Comparison of ENCODE assay signal across 1 cellular context in the genomic region with DNA sequence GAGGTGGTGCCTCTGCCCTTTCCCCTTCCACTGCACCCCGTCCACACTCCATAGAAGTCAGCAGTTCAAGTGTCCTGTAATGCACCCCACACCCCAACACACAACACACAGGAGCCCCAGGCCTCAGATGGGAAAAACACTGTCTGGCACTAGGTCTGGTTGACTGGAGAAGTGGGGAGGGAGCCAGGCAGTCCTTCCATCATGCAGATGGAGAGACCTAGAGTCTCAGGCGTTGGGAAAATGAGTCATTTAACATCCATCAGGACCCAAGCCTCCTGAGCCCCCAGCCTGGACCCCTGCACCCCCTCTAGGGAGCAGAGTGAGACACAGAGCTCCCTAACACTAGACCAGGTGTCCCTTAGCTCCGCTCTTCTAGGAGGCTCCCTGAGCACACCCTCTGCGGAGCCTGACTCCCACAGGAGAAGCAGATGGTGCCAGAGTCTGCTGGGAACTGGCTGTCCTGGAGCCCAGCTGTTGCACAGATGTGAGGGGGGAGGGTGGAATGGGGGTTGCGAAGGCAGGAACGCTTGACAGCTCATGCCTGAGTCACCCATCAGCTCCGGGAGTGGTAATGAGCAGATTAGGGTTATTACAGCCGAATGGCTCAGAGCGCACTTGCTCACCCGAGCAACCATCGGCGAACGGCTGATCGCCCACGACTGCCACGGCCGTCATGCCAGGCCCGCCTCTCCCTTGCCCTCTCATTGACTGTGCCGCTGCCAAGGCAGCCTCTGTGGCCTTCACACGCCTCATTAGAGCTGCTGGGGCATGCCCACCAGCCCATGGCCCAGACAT.
A peak's percentile ranks its signal among the peaks of the same experiment; 100 is the strongest.
TF ChIP-seq lines count a peak whose summit lies in the region.

No MANE protein-coding gene starts in this region.

TF ChIP-seq in K562, 482 proteins besides CTCF, POLR2A, EP300 and RAD21 (continued from another document and continues in another):
- no peak for TF ChIP-seq KLF6 (CRISPR knock-in tag; IDR thresholded peaks at IDR 0.05; ENCODE audit: borderline replicate concordance)
- TF ChIP-seq NELFE (IDR thresholded peaks at IDR 0.05; ENCODE audit: insufficient read depth, insufficient read length) = no peak
- no peak for TF ChIP-seq ZZZ3 (IDR thresholded peaks at IDR 0.05)
- TF ChIP-seq WHSC1 (IDR thresholded peaks at IDR 0.05; ENCODE audit: low read length) = no peak
- no peak for TF ChIP-seq ZKSCAN1 (IDR thresholded peaks at IDR 0.05; ENCODE audit: low read depth, low read length)
- 0 out of 2 replicates have a peak, but pooled peaks have one; percentile 35 for TF ChIP-seq TAL1 (IDR thresholded peaks at IDR 0.05)
- TF ChIP-seq NCOA2 (IDR thresholded peaks at IDR 0.05; ENCODE audit: partially characterized antibody in 2 of 2) = no peak
- no peak for TF ChIP-seq NR1H2 (CRISPR knock-in tag; IDR thresholded peaks at IDR 0.05)
- TF ChIP-seq HDAC6 (IDR thresholded peaks at IDR 0.05; ENCODE audit: low read depth, low read length) = no peak
- TF ChIP-seq, protein P1, sequence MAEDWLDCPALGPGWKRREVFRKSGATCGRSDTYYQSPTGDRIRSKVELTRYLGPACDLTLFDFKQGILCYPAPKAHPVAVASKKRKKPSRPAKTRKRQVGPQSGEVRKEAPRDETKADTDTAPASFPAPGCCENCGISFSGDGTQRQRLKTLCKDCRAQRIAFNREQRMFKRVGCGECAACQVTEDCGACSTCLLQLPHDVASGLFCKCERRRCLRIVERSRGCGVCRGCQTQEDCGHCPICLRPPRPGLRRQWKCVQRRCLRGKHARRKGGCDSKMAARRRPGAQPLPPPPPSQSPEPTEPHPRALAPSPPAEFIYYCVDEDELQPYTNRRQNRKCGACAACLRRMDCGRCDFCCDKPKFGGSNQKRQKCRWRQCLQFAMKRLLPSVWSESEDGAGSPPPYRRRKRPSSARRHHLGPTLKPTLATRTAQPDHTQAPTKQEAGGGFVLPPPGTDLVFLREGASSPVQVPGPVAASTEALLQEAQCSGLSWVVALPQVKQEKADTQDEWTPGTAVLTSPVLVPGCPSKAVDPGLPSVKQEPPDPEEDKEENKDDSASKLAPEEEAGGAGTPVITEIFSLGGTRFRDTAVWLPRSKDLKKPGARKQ (CRISPR knock-in tag; IDR thresholded peaks at IDR 0.05) = no peak
- no peak for TF ChIP-seq ZSCAN29 (IDR thresholded peaks at IDR 0.05)
- TF ChIP-seq JUN (IDR thresholded peaks at IDR 0.05; ENCODE audit: borderline replicate concordance, low read depth, low read length) = peak; percentile 86
- TF ChIP-seq JUN (CRISPR knock-in tag; IDR thresholded peaks at IDR 0.05; ENCODE audit: borderline replicate concordance) = peak; percentile 94
- TF ChIP-seq, protein P2, sequence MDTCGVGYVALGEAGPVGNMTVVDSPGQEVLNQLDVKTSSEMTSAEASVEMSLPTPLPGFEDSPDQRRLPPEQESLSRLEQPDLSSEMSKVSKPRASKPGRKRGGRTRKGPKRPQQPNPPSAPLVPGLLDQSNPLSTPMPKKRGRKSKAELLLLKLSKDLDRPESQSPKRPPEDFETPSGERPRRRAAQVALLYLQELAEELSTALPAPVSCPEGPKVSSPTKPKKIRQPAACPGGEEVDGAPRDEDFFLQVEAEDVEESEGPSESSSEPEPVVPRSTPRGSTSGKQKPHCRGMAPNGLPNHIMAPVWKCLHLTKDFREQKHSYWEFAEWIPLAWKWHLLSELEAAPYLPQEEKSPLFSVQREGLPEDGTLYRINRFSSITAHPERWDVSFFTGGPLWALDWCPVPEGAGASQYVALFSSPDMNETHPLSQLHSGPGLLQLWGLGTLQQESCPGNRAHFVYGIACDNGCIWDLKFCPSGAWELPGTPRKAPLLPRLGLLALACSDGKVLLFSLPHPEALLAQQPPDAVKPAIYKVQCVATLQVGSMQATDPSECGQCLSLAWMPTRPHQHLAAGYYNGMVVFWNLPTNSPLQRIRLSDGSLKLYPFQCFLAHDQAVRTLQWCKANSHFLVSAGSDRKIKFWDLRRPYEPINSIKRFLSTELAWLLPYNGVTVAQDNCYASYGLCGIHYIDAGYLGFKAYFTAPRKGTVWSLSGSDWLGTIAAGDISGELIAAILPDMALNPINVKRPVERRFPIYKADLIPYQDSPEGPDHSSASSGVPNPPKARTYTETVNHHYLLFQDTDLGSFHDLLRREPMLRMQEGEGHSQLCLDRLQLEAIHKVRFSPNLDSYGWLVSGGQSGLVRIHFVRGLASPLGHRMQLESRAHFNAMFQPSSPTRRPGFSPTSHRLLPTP (IDR thresholded peaks at IDR 0.05; ENCODE audit: borderline replicate concordance, extremely low read depth, insufficient read length) = no peak
- TF ChIP-seq NCOR1 (IDR thresholded peaks at IDR 0.05) = peak; percentile 42
- TF ChIP-seq MCM3 (IDR thresholded peaks at IDR 0.05) = no peak
- no peak for TF ChIP-seq RAD51 (IDR thresholded peaks at IDR 0.05; ENCODE audit: borderline replicate concordance, low read depth)
- TF ChIP-seq, protein P3, sequence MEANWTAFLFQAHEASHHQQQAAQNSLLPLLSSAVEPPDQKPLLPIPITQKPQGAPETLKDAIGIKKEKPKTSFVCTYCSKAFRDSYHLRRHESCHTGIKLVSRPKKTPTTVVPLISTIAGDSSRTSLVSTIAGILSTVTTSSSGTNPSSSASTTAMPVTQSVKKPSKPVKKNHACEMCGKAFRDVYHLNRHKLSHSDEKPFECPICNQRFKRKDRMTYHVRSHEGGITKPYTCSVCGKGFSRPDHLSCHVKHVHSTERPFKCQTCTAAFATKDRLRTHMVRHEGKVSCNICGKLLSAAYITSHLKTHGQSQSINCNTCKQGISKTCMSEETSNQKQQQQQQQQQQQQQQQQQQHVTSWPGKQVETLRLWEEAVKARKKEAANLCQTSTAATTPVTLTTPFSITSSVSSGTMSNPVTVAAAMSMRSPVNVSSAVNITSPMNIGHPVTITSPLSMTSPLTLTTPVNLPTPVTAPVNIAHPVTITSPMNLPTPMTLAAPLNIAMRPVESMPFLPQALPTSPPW (CRISPR knock-in tag; IDR thresholded peaks at IDR 0.05) = peak; percentile 86
- no peak for TF ChIP-seq KLF10 (CRISPR knock-in tag; IDR thresholded peaks at IDR 0.05)
- no peak for TF ChIP-seq MYBL2 (IDR thresholded peaks at IDR 0.05; ENCODE audit: low read depth)
- TF ChIP-seq MYBL2 (CRISPR knock-in tag; IDR thresholded peaks at IDR 0.05; ENCODE audit: borderline replicate concordance) = no peak
- TF ChIP-seq, protein P4, sequence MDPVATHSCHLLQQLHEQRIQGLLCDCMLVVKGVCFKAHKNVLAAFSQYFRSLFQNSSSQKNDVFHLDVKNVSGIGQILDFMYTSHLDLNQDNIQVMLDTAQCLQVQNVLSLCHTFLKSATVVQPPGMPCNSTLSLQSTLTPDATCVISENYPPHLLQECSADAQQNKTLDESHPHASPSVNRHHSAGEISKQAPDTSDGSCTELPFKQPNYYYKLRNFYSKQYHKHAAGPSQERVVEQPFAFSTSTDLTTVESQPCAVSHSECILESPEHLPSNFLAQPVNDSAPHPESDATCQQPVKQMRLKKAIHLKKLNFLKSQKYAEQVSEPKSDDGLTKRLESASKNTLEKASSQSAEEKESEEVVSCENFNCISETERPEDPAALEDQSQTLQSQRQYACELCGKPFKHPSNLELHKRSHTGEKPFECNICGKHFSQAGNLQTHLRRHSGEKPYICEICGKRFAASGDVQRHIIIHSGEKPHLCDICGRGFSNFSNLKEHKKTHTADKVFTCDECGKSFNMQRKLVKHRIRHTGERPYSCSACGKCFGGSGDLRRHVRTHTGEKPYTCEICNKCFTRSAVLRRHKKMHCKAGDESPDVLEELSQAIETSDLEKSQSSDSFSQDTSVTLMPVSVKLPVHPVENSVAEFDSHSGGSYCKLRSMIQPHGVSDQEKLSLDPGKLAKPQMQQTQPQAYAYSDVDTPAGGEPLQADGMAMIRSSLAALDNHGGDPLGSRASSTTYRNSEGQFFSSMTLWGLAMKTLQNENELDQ (CRISPR knock-in tag; IDR thresholded peaks at IDR 0.05; ENCODE audit: borderline replicate concordance) = no peak
- no peak for TF ChIP-seq ZNF165 (CRISPR knock-in tag; IDR thresholded peaks at IDR 0.05; ENCODE audit: borderline replicate concordance)
- no peak for TF ChIP-seq TCFL5 (CRISPR knock-in tag; conservative IDR thresholded peaks at IDR 0.05)
- TF ChIP-seq, protein P5, sequence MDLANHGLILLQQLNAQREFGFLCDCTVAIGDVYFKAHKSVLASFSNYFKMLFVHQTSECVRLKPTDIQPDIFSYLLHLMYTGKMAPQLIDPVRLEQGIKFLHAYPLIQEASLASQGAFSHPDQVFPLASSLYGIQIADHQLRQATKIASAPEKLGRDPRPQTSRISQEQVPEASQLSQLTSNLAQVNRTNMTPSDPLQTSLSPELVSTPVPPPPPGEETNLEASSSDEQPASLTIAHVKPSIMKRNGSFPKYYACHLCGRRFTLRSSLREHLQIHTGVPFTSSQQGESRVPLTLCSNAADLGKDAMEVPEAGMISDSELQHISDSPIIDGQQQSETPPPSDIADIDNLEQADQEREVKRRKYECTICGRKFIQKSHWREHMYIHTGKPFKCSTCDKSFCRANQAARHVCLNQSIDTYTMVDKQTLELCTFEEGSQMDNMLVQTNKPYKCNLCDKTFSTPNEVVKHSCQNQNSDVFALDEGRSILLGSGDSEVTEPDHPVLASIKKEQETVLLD (IDR thresholded peaks at IDR 0.05) = no peak
- TF ChIP-seq EGR1 (conservative IDR thresholded peaks at IDR 0.05) = peak; percentile 57
- TF ChIP-seq, protein P6, sequence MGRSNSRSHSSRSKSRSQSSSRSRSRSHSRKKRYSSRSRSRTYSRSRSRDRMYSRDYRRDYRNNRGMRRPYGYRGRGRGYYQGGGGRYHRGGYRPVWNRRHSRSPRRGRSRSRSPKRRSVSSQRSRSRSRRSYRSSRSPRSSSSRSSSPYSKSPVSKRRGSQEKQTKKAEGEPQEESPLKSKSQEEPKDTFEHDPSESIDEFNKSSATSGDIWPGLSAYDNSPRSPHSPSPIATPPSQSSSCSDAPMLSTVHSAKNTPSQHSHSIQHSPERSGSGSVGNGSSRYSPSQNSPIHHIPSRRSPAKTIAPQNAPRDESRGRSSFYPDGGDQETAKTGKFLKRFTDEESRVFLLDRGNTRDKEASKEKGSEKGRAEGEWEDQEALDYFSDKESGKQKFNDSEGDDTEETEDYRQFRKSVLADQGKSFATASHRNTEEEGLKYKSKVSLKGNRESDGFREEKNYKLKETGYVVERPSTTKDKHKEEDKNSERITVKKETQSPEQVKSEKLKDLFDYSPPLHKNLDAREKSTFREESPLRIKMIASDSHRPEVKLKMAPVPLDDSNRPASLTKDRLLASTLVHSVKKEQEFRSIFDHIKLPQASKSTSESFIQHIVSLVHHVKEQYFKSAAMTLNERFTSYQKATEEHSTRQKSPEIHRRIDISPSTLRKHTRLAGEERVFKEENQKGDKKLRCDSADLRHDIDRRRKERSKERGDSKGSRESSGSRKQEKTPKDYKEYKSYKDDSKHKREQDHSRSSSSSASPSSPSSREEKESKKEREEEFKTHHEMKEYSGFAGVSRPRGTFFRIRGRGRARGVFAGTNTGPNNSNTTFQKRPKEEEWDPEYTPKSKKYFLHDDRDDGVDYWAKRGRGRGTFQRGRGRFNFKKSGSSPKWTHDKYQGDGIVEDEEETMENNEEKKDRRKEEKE (IDR thresholded peaks at IDR 0.05; ENCODE audit: borderline replicate concordance in 1 of 2, control insufficient read depth in 1 of 2, low read depth in 2 of 2, low read length in 1 of 2) = no peak
- TF ChIP-seq NFRKB (IDR thresholded peaks at IDR 0.05; ENCODE audit: low read depth) = no peak
- TF ChIP-seq IRF2 (CRISPR knock-in tag; IDR thresholded peaks at IDR 0.05) = no peak
- no peak for TF ChIP-seq GABPA (tag; conservative IDR thresholded peaks at IDR 0.05; ENCODE audit: low read depth)
- TF ChIP-seq, protein P7, sequence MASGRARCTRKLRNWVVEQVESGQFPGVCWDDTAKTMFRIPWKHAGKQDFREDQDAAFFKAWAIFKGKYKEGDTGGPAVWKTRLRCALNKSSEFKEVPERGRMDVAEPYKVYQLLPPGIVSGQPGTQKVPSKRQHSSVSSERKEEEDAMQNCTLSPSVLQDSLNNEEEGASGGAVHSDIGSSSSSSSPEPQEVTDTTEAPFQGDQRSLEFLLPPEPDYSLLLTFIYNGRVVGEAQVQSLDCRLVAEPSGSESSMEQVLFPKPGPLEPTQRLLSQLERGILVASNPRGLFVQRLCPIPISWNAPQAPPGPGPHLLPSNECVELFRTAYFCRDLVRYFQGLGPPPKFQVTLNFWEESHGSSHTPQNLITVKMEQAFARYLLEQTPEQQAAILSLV (tag; IDR thresholded peaks at IDR 0.05) = no peak
- TF ChIP-seq FOXJ2 (tag; IDR thresholded peaks at IDR 0.05) = no peak
- TF ChIP-seq HDAC1 (IDR thresholded peaks at IDR 0.05) = peak in 1 of 2 experiments; percentile 47; a peak in 1 of 4 replicates
- TF ChIP-seq, protein P8, sequence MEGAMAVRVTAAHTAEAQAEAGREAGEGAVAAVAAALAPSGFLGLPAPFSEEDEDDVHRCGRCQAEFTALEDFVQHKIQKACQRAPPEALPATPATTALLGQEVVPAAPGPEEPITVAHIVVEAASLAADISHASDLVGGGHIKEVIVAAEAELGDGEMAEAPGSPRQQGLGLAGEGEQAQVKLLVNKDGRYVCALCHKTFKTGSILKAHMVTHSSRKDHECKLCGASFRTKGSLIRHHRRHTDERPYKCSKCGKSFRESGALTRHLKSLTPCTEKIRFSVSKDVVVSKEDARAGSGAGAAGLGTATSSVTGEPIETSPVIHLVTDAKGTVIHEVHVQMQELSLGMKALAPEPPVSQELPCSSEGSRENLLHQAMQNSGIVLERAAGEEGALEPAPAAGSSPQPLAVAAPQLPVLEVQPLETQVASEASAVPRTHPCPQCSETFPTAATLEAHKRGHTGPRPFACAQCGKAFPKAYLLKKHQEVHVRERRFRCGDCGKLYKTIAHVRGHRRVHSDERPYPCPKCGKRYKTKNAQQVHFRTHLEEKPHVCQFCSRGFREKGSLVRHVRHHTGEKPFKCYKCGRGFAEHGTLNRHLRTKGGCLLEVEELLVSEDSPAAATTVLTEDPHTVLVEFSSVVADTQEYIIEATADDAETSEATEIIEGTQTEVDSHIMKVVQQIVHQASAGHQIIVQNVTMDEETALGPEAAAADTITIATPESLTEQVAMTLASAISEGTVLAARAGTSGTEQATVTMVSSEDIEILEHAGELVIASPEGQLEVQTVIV (CRISPR knock-in tag; IDR thresholded peaks at IDR 0.05; ENCODE audit: borderline replicate concordance) = no peak
- TF ChIP-seq HEY1 (CRISPR knock-in tag; IDR thresholded peaks at IDR 0.05; ENCODE audit: borderline replicate concordance) = no peak
- TF ChIP-seq CHD4 (IDR thresholded peaks at IDR 0.05; ENCODE audit: insufficient read depth, insufficient replicate concordance, low read depth, low read length, poor library complexity, severe bottlenecking) = no peak
- no peak for TF ChIP-seq MYC (IDR thresholded peaks at IDR 0.05; ENCODE audit: low read depth, low read length)
- no peak for TF ChIP-seq MYC (CRISPR knock-in tag; IDR thresholded peaks at IDR 0.05; ENCODE audit: borderline replicate concordance, low read depth)
- TF ChIP-seq, protein P9, sequence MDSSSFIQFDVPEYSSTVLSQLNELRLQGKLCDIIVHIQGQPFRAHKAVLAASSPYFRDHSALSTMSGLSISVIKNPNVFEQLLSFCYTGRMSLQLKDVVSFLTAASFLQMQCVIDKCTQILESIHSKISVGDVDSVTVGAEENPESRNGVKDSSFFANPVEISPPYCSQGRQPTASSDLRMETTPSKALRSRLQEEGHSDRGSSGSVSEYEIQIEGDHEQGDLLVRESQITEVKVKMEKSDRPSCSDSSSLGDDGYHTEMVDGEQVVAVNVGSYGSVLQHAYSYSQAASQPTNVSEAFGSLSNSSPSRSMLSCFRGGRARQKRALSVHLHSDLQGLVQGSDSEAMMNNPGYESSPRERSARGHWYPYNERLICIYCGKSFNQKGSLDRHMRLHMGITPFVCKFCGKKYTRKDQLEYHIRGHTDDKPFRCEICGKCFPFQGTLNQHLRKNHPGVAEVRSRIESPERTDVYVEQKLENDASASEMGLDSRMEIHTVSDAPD (CRISPR knock-in tag; IDR thresholded peaks at IDR 0.05) = no peak
- TF ChIP-seq CEBPB (tag; IDR thresholded peaks at IDR 0.05) = no peak
- TF ChIP-seq ZNF146 (CRISPR knock-in tag; IDR thresholded peaks at IDR 0.05; ENCODE audit: unreplicated experiment) = no peak
